Comparison of ENCODE assay signal across 33 cellular contexts in genomic region chr7:143041346-143041745, GRCh38. TPM values are rescaled to one million over a fixed set of nuclear protein-coding genes. Genes with fewer than 3 reads are reported as not detected.
"Had no signal": no experiment of that assay in that cellular context is flagged by ENCODE, and none has a peak within 500 bp of the region (broad histone marks: within the 10 kb centered on the region; RNA-seq: fewer than 3 reads in every experiment).

No MANE protein-coding gene starts in this region.

- H3K27me3 ChIP-seq: dorsolateral prefrontal cortex, foreskin keratinocyte, gastroesophageal sphincter, neural progenitor cell, right atrium auricular region, tibial nerve, upper lobe of left lung had no signal

- H3K36me3 Mint-ChIP-seq: immature natural killer cell; memory B cell; naive B cell; neural progenitor cell; stimulated activated memory B cell treated with anti-CD40 and anti-IgM and Interleukin-4, amounts not matched to agents 10 μg/mL and 1 μg/mL and 100 μg/mL, for 72 hours had no signal

- H3K4me3 ChIP-seq: dorsolateral prefrontal cortex, gastroesophageal sphincter, heart right ventricle, lung, mucosa of descending colon, neural progenitor cell, prostate gland, right atrium auricular region, thoracic aorta, tibial nerve, upper lobe of left lung had no signal

- H3K4me1 Mint-ChIP-seq: immature natural killer cell had no signal

- ATAC-seq: esophagus mucosa; foreskin keratinocyte; gastroesophageal sphincter; heart right ventricle; left ventricle myocardium superior; mucosa of descending colon; stimulated activated memory B cell treated with anti-CD40 and anti-IgM and Interleukin-4, amounts not matched to agents 10 μg/mL and 1 μg/mL and 100 μg/mL, for 72 hours; stimulated activated naive CD8-positive, alpha-beta T cell treated with anti-CD3 and anti-CD28 coated beads, Interleukin-15, Interleukin-2, amounts not matched to agents 100 U/mL and 50 U/mL, for 24 hours had no signal

- H3K9me3 Mint-ChIP-seq: endodermal cell; immature natural killer cell; memory B cell; naive B cell; nephron; neural progenitor cell; stimulated activated memory B cell treated with anti-CD40 and anti-IgM and Interleukin-4, amounts not matched to agents 10 μg/mL and 1 μg/mL and 100 μg/mL, for 72 hours had no signal

- H3K27me3 Mint-ChIP-seq: memory B cell; naive B cell; stimulated activated memory B cell treated with anti-CD40 and anti-IgM and Interleukin-4, amounts not matched to agents 10 μg/mL and 1 μg/mL and 100 μg/mL, for 72 hours had no signal

- DNase-seq: dorsolateral prefrontal cortex; effector CD8-positive, alpha-beta T cell; endodermal cell; foreskin keratinocyte; heart right ventricle; hypothalamus; immature natural killer cell; left ventricle myocardium superior; mucosa of descending colon; naive B cell; nucleus accumbens; stimulated activated CD4-positive, alpha-beta T cell treated with anti-CD3 and anti-CD28 coated beads, Interleukin-2, amount 100 ng/mL, for 24 hours; stimulated activated CD4-positive, alpha-beta T cell treated with anti-CD3 and anti-CD28 coated beads, Interleukin-4, amount 100 ng/mL, for 4 hours; stimulated activated naive CD8-positive, alpha-beta T cell treated with anti-CD3 and anti-CD28 coated beads, Interleukin-15, Interleukin-2, amounts not matched to agents 100 U/mL and 50 U/mL, for 24 hours; substantia nigra; upper lobe of left lung had no signal

- H3K9me3 ChIP-seq: gastroesophageal sphincter, mucosa of descending colon, prostate gland, right atrium auricular region, thoracic aorta, tibial nerve, upper lobe of left lung had no signal

- H3K4me3 Mint-ChIP-seq: endodermal cell; immature natural killer cell; memory B cell; naive B cell; nephron; neural progenitor cell; stimulated activated memory B cell treated with anti-CD40 and anti-IgM and Interleukin-4, amounts not matched to agents 10 μg/mL and 1 μg/mL and 100 μg/mL, for 72 hours had no signal

- H3K27ac Mint-ChIP-seq: immature natural killer cell; memory B cell; nephron; stimulated activated memory B cell treated with anti-CD40 and anti-IgM and Interleukin-4, amounts not matched to agents 10 μg/mL and 1 μg/mL and 100 μg/mL, for 72 hours had no signal

- H3K36me3 ChIP-seq: gastroesophageal sphincter, heart right ventricle, neural progenitor cell, prostate gland, right atrium auricular region, thoracic aorta, tibial nerve, upper lobe of left lung had no signal

RNA-seq across cellular contexts. Expression of gene OR6V1, which starts 10.8 kb away (rescaled TPM):
- total RNA-seq: cerebellum, dorsolateral prefrontal cortex, endodermal cell, esophagus mucosa, fibroblast of lung, foreskin keratinocyte, gastroesophageal sphincter, heart right ventricle, left ventricle myocardium superior, lung, mucosa of descending colon, osteocyte, prostate gland, right atrium auricular region, sciatic nerve, skeletal muscle tissue, thoracic aorta, tibial nerve, upper lobe of left lung had no signal
- polyA plus RNA-seq: fibroblast of lung, foreskin keratinocyte, heart right ventricle, immature natural killer cell, keratinocyte, lung had no signal

RNA-seq across cellular contexts. Expression of gene OR9A2, which starts 14.4 kb away (rescaled TPM):
- total RNA-seq: endodermal cell, esophagus mucosa, fibroblast of lung, foreskin keratinocyte, gastroesophageal sphincter, left ventricle myocardium superior, mucosa of descending colon, osteocyte, prostate gland, right atrium auricular region, skeletal muscle tissue, thoracic aorta, upper lobe of left lung had no signal
- polyA plus RNA-seq: fibroblast of lung, foreskin keratinocyte, heart right ventricle, immature natural killer cell, keratinocyte, lung had no signal
